In genomic region chr1:155967410-155968400, GRCh38 we compare ENCODE assay signal across 6 cellular contexts. TPM values are rescaled to one million over a fixed set of nuclear protein-coding genes. Genes with fewer than 3 reads are reported as not detected.
DNase-seq lines count a peak whose midpoint lies in the region; ATAC-seq and TF ChIP-seq lines count a peak whose summit lies in the region.

No MANE protein-coding gene starts in this region.

- H3K4me1 Mint-ChIP-seq in natural killer cell treated with Interleukin-12 subunit alpha and Interleukin-12 subunit beta and Interleukin-15 and Interleukin-18, amount 100 ng/mL, for 72 hours (ENCODE audit: low read depth in 2 of 2): peaks cover 61 to 66% of the 10 kb centered on the region in 2 donors

- H3K36me3 Mint-ChIP-seq in natural killer cell treated with Interleukin-12 subunit alpha and Interleukin-12 subunit beta and Interleukin-15 and Interleukin-18, amount 100 ng/mL, for 72 hours: peaks cover 5% of the 10 kb centered on the region

- peak overlapping the region; percentile 95 to 96 for H3K27ac Mint-ChIP-seq in natural killer cell treated with Interleukin-12 subunit alpha and Interleukin-12 subunit beta and Interleukin-15 and Interleukin-18, amount 100 ng/mL, for 72 hours

- peak overlapping the region; percentile 98 for H3K27ac ChIP-seq in caudate nucleus (ENCODE audit: low read depth, low read length)

- H3K9me3 Mint-ChIP-seq in natural killer cell treated with Interleukin-12 subunit alpha and Interleukin-12 subunit beta and Interleukin-15 and Interleukin-18, amount 100 ng/mL, for 72 hours: no peaks in the 10 kb centered on the region

- no peak for TF ChIP-seq CTCF in GM13977 (IDR thresholded peaks at IDR 0.05; ENCODE audit: extremely low read depth, insufficient read depth, missing control alignments)

- no peak for ATAC-seq in natural killer cell treated with Interleukin-12 subunit alpha and Interleukin-12 subunit beta and Interleukin-15 and Interleukin-18, amount 100 ng/mL, for 72 hours

- DNase-seq in HuH-7 (ENCODE audit: low spot score) (peak; percentile 43), caudate nucleus (lab: John Stamatoyannopoulos, UW) (peak in 36 of 61 donors; percentile 22 to 84 (median 54)), GM13977 (ENCODE audit: low spot score) (no peak), CD1c-positive myeloid dendritic cell (ENCODE audit: extremely low spot score) (no peak), NCI-H2081 treated with DMSO at 0.1 percent for 48 hours (lab: John Stamatoyannopoulos, UW) (no peak)
- no peak for DNase-seq in natural killer cell treated with Interleukin-12 subunit alpha and Interleukin-12 subunit beta and Interleukin-15 and Interleukin-18, amount 100 ng/mL, for 72 hours (ENCODE audit: low spot score)

- peak overlapping the region; percentile 73 for H3K4me3 Mint-ChIP-seq in natural killer cell treated with Interleukin-12 subunit alpha and Interleukin-12 subunit beta and Interleukin-15 and Interleukin-18, amount 100 ng/mL, for 72 hours

- no peaks in the 10 kb centered on the region for H3K27me3 Mint-ChIP-seq in natural killer cell treated with Interleukin-12 subunit alpha and Interleukin-12 subunit beta and Interleukin-15 and Interleukin-18, amount 100 ng/mL, for 72 hours

- in situ Hi-C loops in GM13977 (cut with MboI; ENCODE audit: low pct_unique_long_range_greater_than_20kb, low sequenced_read_pairs, unreplicated experiment): no loop called here

RNA-seq across cellular contexts. Expression of gene ARHGEF2, which starts 10.6 kb away (rescaled TPM):
- total RNA-seq in natural killer cell treated with Interleukin-12 subunit alpha and Interleukin-12 subunit beta and Interleukin-15 and Interleukin-18, amount 100 ng/mL, for 72 hours: 100 to 1,000 TPM; 205 to 234 TPM

RNA-seq across cellular contexts. Expression of gene RXFP4, which starts 26.3 kb away (rescaled TPM):
- total RNA-seq in natural killer cell treated with Interleukin-12 subunit alpha and Interleukin-12 subunit beta and Interleukin-15 and Interleukin-18, amount 100 ng/mL, for 72 hours: not detected

RNA-seq across cellular contexts. Expression of gene KHDC4, which starts 33.5 kb away (rescaled TPM):
- 10 to 100 TPM; 47.6 to 96.0 TPM for total RNA-seq in natural killer cell treated with Interleukin-12 subunit alpha and Interleukin-12 subunit beta and Interleukin-15 and Interleukin-18, amount 100 ng/mL, for 72 hours

RNA-seq across cellular contexts. Expression of gene SSR2, which starts 53.0 kb away (rescaled TPM):
- total RNA-seq in natural killer cell treated with Interleukin-12 subunit alpha and Interleukin-12 subunit beta and Interleukin-15 and Interleukin-18, amount 100 ng/mL, for 72 hours: 100 to 1,000 TPM; 240 to 299 TPM

RNA-seq across cellular contexts. Expression of gene RIT1, which starts 56.6 kb away (rescaled TPM):
- total RNA-seq in natural killer cell treated with Interleukin-12 subunit alpha and Interleukin-12 subunit beta and Interleukin-15 and Interleukin-18, amount 100 ng/mL, for 72 hours: 10 to 100 TPM; 29.4 to 40.2 TPM

Comparison
In these comparisons a context has a peak if more than half of its experiments do, and no peak if none do; other contexts are left out.
1. DNase-seq: peak in HuH-7 (single experiment) and caudate nucleus (36 of 61); none in natural killer cell treated with Interleukin-12 subunit alpha and Interleukin-12 subunit beta and Interleukin-15 and Interleukin-18, amount 100 ng/mL, for 72 hours (single experiment), GM13977 (single experiment), CD1c-positive myeloid dendritic cell (single experiment) and NCI-H2081 treated with DMSO at 0.1 percent for 48 hours (single experiment).